In the genomic region with DNA sequence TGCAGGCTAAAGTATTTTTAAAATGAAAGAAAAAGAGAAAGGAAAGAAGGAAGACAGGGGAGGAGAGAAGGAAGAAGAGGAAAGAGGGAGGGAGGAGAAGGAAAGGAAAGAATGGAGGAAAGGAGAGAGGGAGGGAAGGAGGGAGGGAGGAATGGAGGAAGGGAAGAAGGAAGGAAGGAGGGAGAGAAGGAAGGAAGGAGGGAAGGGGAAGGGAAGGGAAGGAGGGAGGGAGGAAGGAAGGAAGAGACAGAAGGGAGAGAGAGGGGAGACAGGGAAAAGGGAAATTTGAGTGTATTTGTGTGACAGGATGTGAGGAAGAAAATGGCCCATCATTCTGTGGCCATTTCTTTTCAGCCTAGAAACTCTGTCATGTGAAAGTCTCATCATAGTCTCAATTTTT, we compare ENCODE assay signal across 24 cellular contexts. TPM values are rescaled to one million over a fixed set of nuclear protein-coding genes. Genes with fewer than 3 reads are reported as not detected.
"Had no signal": no experiment of that assay in that cellular context is flagged by ENCODE, and none has a peak within 500 bp of the region (broad histone marks: within the 10 kb centered on the region; RNA-seq: fewer than 3 reads in every experiment).

No MANE protein-coding gene starts in this region.

- ATAC-seq: activated CD4-positive, CD25-positive, alpha-beta regulatory T cell treated with anti-CD3 and anti-CD28 coated beads, Interleukin-2, amount 50 U/mL, for 24 hours; activated CD8-positive, alpha-beta T cell treated with anti-CD3 and anti-CD28 coated beads, Interleukin-2, amount 10 ng/mL, durations not matched to agents 7 days and 5 days; activated naive CD4-positive, alpha-beta T cell treated with anti-CD3 and anti-CD28 coated beads, Interleukin-2, amount 50 U/mL, for 72 hours had no signal

- DNase-seq: activated CD4-positive, alpha-beta T cell treated with anti-CD3 and anti-CD28 coated beads for 4 hours; activated CD8-positive, alpha-beta memory T cell treated with anti-CD3 and anti-CD28 coated beads, Interleukin-2, amount 50 U/mL, for 48 hours; activated CD8-positive, alpha-beta T cell treated with anti-CD3 and anti-CD28 coated beads, Interleukin-2, amount 10 ng/mL, durations not matched to agents 7 days and 5 days; activated effector memory CD4-positive, alpha-beta T cell treated with Interleukin-2 at 50 U/mL for 16 hours; activated naive CD4-positive, alpha-beta T cell treated with Interleukin-2 at 50 U/mL for 16 hours; activated T-cell treated with anti-CD3 and anti-CD28 coated beads, Interleukin-2, amount 50 U/mL, for 1 hour; cerebellar nuclear complex; KBM-7; MV-4-11; NCI-H1092 treated with DMSO at 0.1 percent for 48 hours; NCI-H1417 treated with DMSO at 0.1 percent for 48 hours; NCI-H2029; NCI-H2107; NCI-H345; NCI-H510A; NCI-H526 treated with DMSO at 0.1 percent for 48 hours; SIG-M5; SW 1271 had no signal

- H3K4me3 Mint-ChIP-seq: activated CD8-positive, alpha-beta T cell treated with anti-CD3 and anti-CD28 coated beads, Interleukin-2, amount 10 ng/mL, durations not matched to agents 7 days and 5 days; T-helper 1 cell treated with Interleukin-12 subunit alpha and Interleukin-12 subunit beta and Interleukin-4 antibody, amounts not matched to agents 30 μg/mL and 1 μg/mL, for 36 hours had no signal

- H3K27ac Mint-ChIP-seq: activated CD8-positive, alpha-beta T cell treated with anti-CD3 and anti-CD28 coated beads, Interleukin-2, amount 10 ng/mL, durations not matched to agents 7 days and 5 days; activated naive CD4-positive, alpha-beta T cell treated with anti-CD3 and anti-CD28 coated beads, Interleukin-2, amount 50 U/mL, for 72 hours; T-helper 1 cell treated with Interleukin-12 subunit alpha and Interleukin-12 subunit beta and Interleukin-4 antibody, amounts not matched to agents 30 μg/mL and 1 μg/mL, for 36 hours had no signal

- H3K4me3 ChIP-seq: SK-N-MC had no signal

- H3K27ac ChIP-seq: SK-N-MC had no signal

RNA-seq across cellular contexts. Expression of a gene that starts 14.9 kb away (rescaled TPM):
- total RNA-seq: activated CD8-positive, alpha-beta T cell treated with anti-CD3 and anti-CD28 coated beads, Interleukin-2, amount 10 ng/mL, durations not matched to agents 7 days and 5 days; activated naive CD4-positive, alpha-beta T cell treated with anti-CD3 and anti-CD28 coated beads, Interleukin-2, amount 50 U/mL, for 72 hours; cardiac septum had no signal
- polyA plus RNA-seq: adipose tissue had no signal
